ENCODE assay signal across 7 cellular contexts in genomic region chrM:3377-3872, GRCh38.
"Had no signal": no experiment of that assay in that cellular context is flagged by ENCODE, and none has a peak within 500 bp of the region (broad histone marks: within the 10 kb centered on the region; RNA-seq: fewer than 3 reads in every experiment).

No MANE protein-coding gene starts in this region.

- H3K4me3 ChIP-seq: GM23248 had no signal

- DNase-seq: GM23248, GOT3, H9, HCEC 1CT, KG1 had no signal

- H2AFZ ChIP-seq: GM23248 had no signal

- H3K27ac ChIP-seq: GM23248 had no signal

- H3K9ac ChIP-seq: GM23248 had no signal

- FAIRE-seq: H54, HTR-8/SVneo had no signal
